In genomic region chr17:2055494-2056220, GRCh38 we compare ENCODE assay signal across 8 cellular contexts. TPM values are rescaled to one million over a fixed set of nuclear protein-coding genes. Genes with fewer than 3 reads are reported as not detected.
DNase-seq lines count a peak whose midpoint lies in the region; ATAC-seq and TF ChIP-seq lines count a peak whose summit lies in the region.

No MANE protein-coding gene starts in this region.

- peak overlapping the region; percentile 70 to 82 (median 76) for H3K27ac ChIP-seq in gastrocnemius medialis

- POLR2A ChIA-PET in activated CD8-positive, alpha-beta T cell treated with anti-CD3 and anti-CD28 coated beads for 36 hours (lab: Charles Lee): interaction anchor here (0.6 to 5.7 kb wide), 13 partner anchors 9 to 248 kb away, joined by 3 to 46 read pairs (median 5); partner anchors contain the start of genes SMG6 and SRR

- TF ChIP-seq CTCF in activated CD8-positive, alpha-beta T cell treated with anti-CD3 and anti-CD28 coated beads for 36 hours (IDR thresholded peaks at IDR 0.05): no peak
- TF ChIP-seq CTCF in gastrocnemius medialis (IDR thresholded peaks at IDR 0.05 in 4 of 5, conservative IDR thresholded peaks at IDR 0.05 in 1 of 5): no peak

- peaks cover 23% of the 10 kb centered on the region for H3K4me1 Mint-ChIP-seq in activated CD8-positive, alpha-beta T cell treated with anti-CD3 and anti-CD28 coated beads for 36 hours (ENCODE audit: low read depth)

- H3K36me3 Mint-ChIP-seq in activated CD8-positive, alpha-beta T cell treated with anti-CD3 and anti-CD28 coated beads for 36 hours (ENCODE audit: low read depth): peaks cover 23% of the 10 kb centered on the region

- no peak overlapping the region for H3K27ac Mint-ChIP-seq in activated CD8-positive, alpha-beta T cell treated with anti-CD3 and anti-CD28 coated beads for 36 hours

- peak overlapping the region; percentile 52 to 67 (median 64) for H3K4me3 ChIP-seq in gastrocnemius medialis

- H3K4me1 ChIP-seq in gastrocnemius medialis: peaks cover 2 to 26% of the 10 kb centered on the region in 2 donors

- H3K9me3 ChIP-seq in gastrocnemius medialis: no peaks in the 10 kb centered on the region

- H3K27me3 ChIP-seq in gastrocnemius medialis: peaks cover 0 to 11% (median 0%) of the 10 kb centered on the region in 3 donors

- intact Hi-C loops in activated CD8-positive, alpha-beta T cell treated with anti-CD3 and anti-CD28 coated beads for 36 hours (cut with micrococcal nuclease): no loop called here
- intact Hi-C loops in gastrocnemius medialis (cut with DNase I; ENCODE audit: low total_unique reads): loop anchor here (2.0 to 5.0 kb wide), 2 partner anchors 37 to 123 kb away; no protein-coding TSS in a partner anchor

- ATAC-seq in GM19452 (IDR thresholded peaks at IDR 0.05; ENCODE audit: unreplicated experiment): peak; percentile 15
- ATAC-seq in activated CD8-positive, alpha-beta T cell treated with anti-CD3 and anti-CD28 coated beads for 36 hours: no peak
- ATAC-seq in gastrocnemius medialis: peak; percentile 6 to 15
- ATAC-seq in HG03139 (IDR thresholded peaks at IDR 0.05; ENCODE audit: unreplicated experiment): no peak
- ATAC-seq in HG03159 (IDR thresholded peaks at IDR 0.05; ENCODE audit: unreplicated experiment): no peak
- no peak for ATAC-seq in GM19397 (IDR thresholded peaks at IDR 0.05; ENCODE audit: unreplicated experiment)

- no peak for TF ChIP-seq POLR2A in gastrocnemius medialis (IDR thresholded peaks at IDR 0.05)

- DNase-seq in activated CD8-positive, alpha-beta T cell treated with anti-CD3 and anti-CD28 coated beads for 36 hours: peak; percentile 67
- DNase-seq in germinal center (ENCODE audit: low spot score) (peak; percentile 47), gastrocnemius medialis (no peak), NCI-H526 treated with DMSO at 0.1 percent for 48 hours (lab: John Stamatoyannopoulos, UW) (no peak)

- no peaks in the 10 kb centered on the region for H3K36me3 ChIP-seq in gastrocnemius medialis

- H3K9me3 Mint-ChIP-seq in activated CD8-positive, alpha-beta T cell treated with anti-CD3 and anti-CD28 coated beads for 36 hours: no peaks in the 10 kb centered on the region

- H3K4me3 Mint-ChIP-seq in activated CD8-positive, alpha-beta T cell treated with anti-CD3 and anti-CD28 coated beads for 36 hours: peak overlapping the region; percentile 76

- CTCF ChIA-PET in activated CD8-positive, alpha-beta T cell treated with anti-CD3 and anti-CD28 coated beads for 36 hours (lab: Charles Lee): interaction anchor here (0.6 to 8.5 kb wide), 30 partner anchors 12 to 360 kb away, joined by 3 to 239 read pairs (median 7); partner anchors contain the start of genes DPH1, OVCA2 and RTN4RL1

- H3K27me3 Mint-ChIP-seq in activated CD8-positive, alpha-beta T cell treated with anti-CD3 and anti-CD28 coated beads for 36 hours: peaks cover 9% of the 10 kb centered on the region

- in situ Hi-C loops in gastrocnemius medialis (cut with MboI; ENCODE audit: low sequenced_read_pairs in 4 of 4): no loop called here

RNA-seq across cellular contexts. Expression of gene HIC1, which starts 0.8 kb away (rescaled TPM):
- 10 to 100 TPM; 35.1 TPM for total RNA-seq in activated CD8-positive, alpha-beta T cell treated with anti-CD3 and anti-CD28 coated beads for 36 hours
- total RNA-seq in gastrocnemius medialis: 1 to 10 TPM; 4.6 to 9.6 (median 6.9) TPM

RNA-seq across cellular contexts. Expression of gene OVCA2, which starts 13.8 kb away (rescaled TPM):
- 10 to 100 TPM; 28.0 to 28.5 TPM for total RNA-seq in activated CD8-positive, alpha-beta T cell treated with anti-CD3 and anti-CD28 coated beads for 36 hours
- total RNA-seq in gastrocnemius medialis: 10 to 100 TPM; 12.6 to 50.2 (median 34.4) TPM

RNA-seq across cellular contexts. Expression of gene DPH1, which starts 25.7 kb away (rescaled TPM):
- total RNA-seq in activated CD8-positive, alpha-beta T cell treated with anti-CD3 and anti-CD28 coated beads for 36 hours: 10 to 100 TPM; 27.8 to 32.5 TPM
- total RNA-seq in gastrocnemius medialis: 10 to 100 TPM; 47.2 to 59.9 (median 57.7) TPM

RNA-seq across cellular contexts. Expression of gene RTN4RL1, which starts 30.5 kb away (rescaled TPM):
- total RNA-seq in activated CD8-positive, alpha-beta T cell treated with anti-CD3 and anti-CD28 coated beads for 36 hours: under 1 TPM; 0.27 to 0.49 TPM
- 1 to 10 TPM in 2 of 4 donors, under 1 TPM in 2; 0.31 to 1.7 (median 1.2) TPM for total RNA-seq in gastrocnemius medialis

Comparison
In these comparisons a context has a peak if more than half of its experiments do, and no peak if none do; other contexts are left out.
1. ATAC-seq: peak in GM19452 (single experiment) and gastrocnemius medialis (2 of 2); none in activated CD8-positive, alpha-beta T cell treated with anti-CD3 and anti-CD28 coated beads for 36 hours (single experiment), HG03139 (single experiment), HG03159 (single experiment) and GM19397 (single experiment).
2. DNase-seq: peak in activated CD8-positive, alpha-beta T cell treated with anti-CD3 and anti-CD28 coated beads for 36 hours (single experiment) and germinal center (single experiment); none in gastrocnemius medialis (0 of 2) and NCI-H526 treated with DMSO at 0.1 percent for 48 hours (single experiment).